8 cellular contexts compared by ENCODE assay signal in the genomic region with DNA sequence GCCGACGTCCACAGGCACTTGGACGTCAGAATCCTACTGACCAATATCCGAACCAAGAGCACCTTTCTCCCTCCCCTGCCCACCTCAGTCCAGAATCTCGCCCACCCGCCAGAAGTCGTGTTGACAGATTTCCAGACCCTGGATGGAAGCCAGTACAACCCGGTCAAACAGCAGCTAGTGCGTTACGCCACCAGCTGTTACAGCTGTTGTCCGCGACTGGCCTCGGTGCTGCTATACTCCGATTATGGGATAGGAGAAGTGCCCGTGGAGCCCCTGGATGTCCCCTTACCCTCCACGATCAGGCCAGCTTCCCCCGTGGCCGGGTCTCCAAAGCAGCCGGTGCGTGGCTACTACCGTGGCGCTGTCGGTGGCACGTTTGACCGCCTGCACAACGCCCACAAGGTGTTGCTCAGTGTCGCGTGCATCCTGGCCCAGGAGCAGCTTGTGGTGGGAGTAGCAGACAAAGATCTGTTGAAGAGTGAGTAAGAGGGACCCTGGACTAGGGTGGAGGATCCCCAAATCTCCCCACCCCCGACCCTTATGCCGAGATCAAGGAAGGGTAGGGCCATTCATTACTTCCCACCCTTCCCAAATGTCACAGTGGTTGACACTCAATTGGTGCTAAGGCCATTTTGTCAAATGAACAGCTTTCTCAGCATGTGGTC. TPM values are rescaled to one million over a fixed set of nuclear protein-coding genes. Genes with fewer than 3 reads are reported as not detected.
DNase-seq lines count a peak whose midpoint lies in the region; ATAC-seq, FAIRE-seq and TF ChIP-seq lines count a peak whose summit lies in the region.

No MANE protein-coding gene starts in this region.

- H4K20me1 ChIP-seq in DOHH2 (ENCODE audit: control insufficient read depth, insufficient read depth, low read depth, low read length) (no peaks in the 10 kb centered on the region), PC-3 (ENCODE audit: low read length) (no peaks in the 10 kb centered on the region)

- peaks cover 51% of the 10 kb centered on the region for H3K36me3 ChIP-seq in DOHH2 (ENCODE audit: control insufficient read depth, low read length)
- peaks cover 6% of the 10 kb centered on the region; the same call in 1 of the 2 replicates for H3K36me3 ChIP-seq in PC-3 (ENCODE audit: low read depth, low read length)
- H3K36me3 ChIP-seq in pancreas, result peaks cover 0 to 19% (median 10%) of the 10 kb centered on the region in 3 donors

- H3K4me3 ChIP-seq in DOHH2 (ENCODE audit: low read length) (peak overlapping the region; percentile 88), PC-3 (ENCODE audit: low read length) (peak overlapping the region; percentile 83), epithelial cell of proximal tubule (ENCODE audit: low read depth, low read length) (peak overlapping the region; percentile 94), pancreas (peak overlapping the region; percentile 76 to 93 (median 86))

- H3K4me2 ChIP-seq in DOHH2 (ENCODE audit: low read length), result peak overlapping the region; percentile 73
- H3K4me2 ChIP-seq in PC-3 (ENCODE audit: low read length), result peak overlapping the region; percentile 99

- WGBS in pancreas, 2 donors, result 18 to 21% methylated on average over 30 of the region's 30 CpGs

- FAIRE-seq in pancreas (lab: Jason Lieb, UNC), result no peak

- ATAC-seq in PC-3 (no peak), pancreas (peak in 1 of 4 donors; percentile 1), HG02884 (IDR thresholded peaks at IDR 0.05; ENCODE audit: unreplicated experiment) (no peak)

- intact Hi-C loops in PC-3 (cut with micrococcal nuclease) (no loop called here), pancreas (cut with DNase I) (no loop called here), posterior vena cava (cut with DNase I) (no loop called here)

- H3K27me3 ChIP-seq in DOHH2 (ENCODE audit: control insufficient read depth, low read length) (no peaks in the 10 kb centered on the region), PC-3 (ENCODE audit: low read length) (no peaks in the 10 kb centered on the region), pancreas (no peaks in the 10 kb centered on the region)

- DNase-seq in PC-3, result no peak
- no peak for DNase-seq in epithelial cell of proximal tubule (ENCODE audit: low read depth)
- DNase-seq in pancreas, result peak in 2 of 6 donors; percentile 60 to 79
- no peak for DNase-seq in stimulated activated CD4-positive, alpha-beta T cell treated with anti-CD3 and anti-CD28 coated beads, Interleukin-1b, Interleukin-23, amount 100 ng/mL, for 48 hours
- DNase-seq in NCI-H128 (lab: John Stamatoyannopoulos, UW; ENCODE audit: unreplicated experiment), result no peak
- DNase-seq in posterior vena cava (ENCODE audit: low spot score), result no peak

- H3F3A ChIP-seq in DOHH2 (ENCODE audit: control insufficient read depth, insufficient read depth) (peaks cover 4% of the 10 kb centered on the region; the same call in 1 of the 2 replicates), PC-3 (ENCODE audit: low read length, unreplicated experiment) (no peaks in the 10 kb centered on the region)

- H3K4me1 ChIP-seq in DOHH2 (ENCODE audit: control insufficient read depth, low read length) (peaks cover 32% of the 10 kb centered on the region), PC-3 (ENCODE audit: insufficient read depth, low read length) (peaks cover 25% of the 10 kb centered on the region), pancreas (peaks cover 0 to 23% (median 8%) of the 10 kb centered on the region in 3 donors)

- H3K79me2 ChIP-seq in DOHH2 (ENCODE audit: control insufficient read depth, low read length) (peaks cover 48% of the 10 kb centered on the region), PC-3 (ENCODE audit: low read length) (peaks cover 41% of the 10 kb centered on the region)

- H2AFZ ChIP-seq in PC-3 (ENCODE audit: low read length), result 0 out of 2 replicates have a peak overlapping the region, but pooled peaks have one; percentile 93

- no TSS peak for BruUV-seq in PC-3 (replicated peaks; lab: Mats Ljungman, UMichigan)

- H3K27ac ChIP-seq in DOHH2 (ENCODE audit: low read depth, low read length) (peak overlapping the region; percentile 58), PC-3 (ENCODE audit: low read length) (peak overlapping the region; percentile 76), pancreas (peak overlapping the region; percentile 69 to 81 (median 76))

- peak overlapping the region; percentile 95 for H3K9ac ChIP-seq in PC-3 (ENCODE audit: low read length)

- TF ChIP-seq CTCF in DOHH2 (IDR thresholded peaks at IDR 0.05; ENCODE audit: low read depth, low read length, poor library complexity, severe bottlenecking) (peak; percentile 23), PC-3 (conservative IDR thresholded peaks at IDR 0.05; ENCODE audit: low read depth, low read length) (no peak), epithelial cell of proximal tubule (conservative IDR thresholded peaks at IDR 0.05; ENCODE audit: low read depth, low read length) (no peak), pancreas (IDR thresholded peaks at IDR 0.05) (no peak)

- CTCF ChIA-PET in PC-3 (lab: Charles Lee), result no interaction called here

- no peaks in the 10 kb centered on the region for H3K9me2 ChIP-seq in DOHH2 (replicated peaks; ENCODE audit: control insufficient read depth, low read length)
- no peaks in the 10 kb centered on the region for H3K9me2 ChIP-seq in PC-3 (replicated peaks; ENCODE audit: low read length)

- POLR2A ChIA-PET in PC-3 (lab: Charles Lee; ENCODE audit: unreplicated experiment), result no interaction called here

- H3K9me3 ChIP-seq in DOHH2 (ENCODE audit: control insufficient read depth, insufficient read depth, low read length) (no peaks in the 10 kb centered on the region), PC-3 (ENCODE audit: low read length) (no peaks in the 10 kb centered on the region), pancreas (no peaks in the 10 kb centered on the region)

RNA-seq across cellular contexts. Expression of gene COASY, which starts 1.0 kb away (rescaled TPM):
- total RNA-seq in PC-3 (2014; rRNA removed) (33.3 and 54.3 TPM in 2 replicates), epithelial cell of proximal tubule (49.4 and 58.2 TPM in 2 replicates), pancreas (10 to 100 TPM; 32.3 to 63.5 (median 52.3) TPM), posterior vena cava (10 to 100 TPM; 34.0 TPM)
- 100 to 1,000 TPM; 135 to 152 TPM for polyA plus RNA-seq in pancreas

RNA-seq across cellular contexts. Expression of gene MLX, which starts 3.9 kb away (rescaled TPM):
- 25.8 and 26.2 TPM in 2 replicates for total RNA-seq in PC-3 (2014; rRNA removed)
- total RNA-seq in epithelial cell of proximal tubule, result 15.7 and 47.6 TPM in 2 replicates
- 10 to 100 TPM; 18.6 to 26.7 (median 22.9) TPM for total RNA-seq in pancreas
- polyA plus RNA-seq in pancreas, result 10 to 100 TPM; 31.9 to 44.5 TPM
- total RNA-seq in posterior vena cava, result 10 to 100 TPM; 27.5 to 28.5 TPM

RNA-seq across cellular contexts. Expression of gene HSD17B1, which starts 10.3 kb away (rescaled TPM):
- total RNA-seq in PC-3 (2014; rRNA removed) (0.86 and 1.5 TPM in 2 replicates), epithelial cell of proximal tubule (0.75 and 0.94 TPM in 2 replicates), pancreas (1 to 10 TPM in 2 of 6 donors, under 1 TPM in 4; 0.32 to 1.3 (median 0.74) TPM), posterior vena cava (1 to 10 TPM in 1 of 2 donors, under 1 TPM in 1; 0.67 to 1.2 TPM)
- polyA plus RNA-seq in pancreas, result 1 to 10 TPM; 3.5 TPM

RNA-seq across cellular contexts. Expression of gene PSMC3IP, which starts 14.6 kb away (rescaled TPM):
- total RNA-seq in PC-3 (2014; rRNA removed) (20.3 and 24.1 TPM in 2 replicates), epithelial cell of proximal tubule (23.8 and 25.9 TPM in 2 replicates), pancreas (1 to 10 TPM; 1.0 to 2.7 (median 2.0) TPM), posterior vena cava (1 to 10 TPM; 4.1 to 4.7 TPM)
- polyA plus RNA-seq in pancreas, result 1 to 10 TPM; 3.9 to 7.0 TPM

RNA-seq across cellular contexts. Expression of gene NAGLU, which starts 26.9 kb away (rescaled TPM):
- total RNA-seq in PC-3 (2014; rRNA removed) (4.9 and 9.8 TPM in 2 replicates), epithelial cell of proximal tubule (25.2 and 28.8 TPM in 2 replicates), pancreas (10 to 100 TPM; 17.6 to 33.8 (median 25.6) TPM), posterior vena cava (10 to 100 TPM; 27.1 to 36.0 TPM)
- 10 to 100 TPM; 51.6 to 52.6 TPM for polyA plus RNA-seq in pancreas
